ENCODE assay signal across 22 cellular contexts in the genomic region with DNA sequence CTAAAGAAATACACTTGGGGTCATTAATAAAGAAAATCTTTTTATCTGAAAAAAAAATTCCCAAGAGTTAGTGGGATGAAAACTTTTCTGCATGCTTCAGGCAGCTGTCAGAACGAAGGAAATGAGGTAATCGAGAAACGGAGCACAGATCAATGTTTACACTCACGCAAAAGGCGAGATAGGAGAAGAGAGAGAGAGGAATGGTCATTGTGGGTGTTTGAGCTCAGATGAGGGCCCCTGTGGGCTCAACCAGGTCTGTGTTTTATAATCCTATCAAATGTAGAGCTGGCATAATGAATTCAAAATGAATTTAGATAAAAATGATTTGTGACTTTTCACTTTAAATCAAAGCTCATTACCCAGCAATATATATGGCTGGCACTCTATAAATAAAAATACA. TPM values are rescaled to one million over a fixed set of nuclear protein-coding genes. Genes with fewer than 3 reads are reported as not detected.
DNase-seq lines count a peak whose midpoint lies in the region; ATAC-seq and TF ChIP-seq lines count a peak whose summit lies in the region.
"Had no signal": no experiment of that assay in that cellular context is flagged by ENCODE, and none has a peak within 500 bp of the region (broad histone marks: within the 10 kb centered on the region; RNA-seq: fewer than 3 reads in every experiment).

No MANE protein-coding gene starts in this region.

- H3K36me3 Mint-ChIP-seq in WTC11 = no peaks in the 10 kb centered on the region

- POLR2A ChIA-PET in PC-9 (lab: Charles Lee; ENCODE audit: unreplicated experiment) = no interaction called here
- POLR2A ChIA-PET in WTC11 (lab: Charles Lee) = interaction anchor here (0.8 kb wide), 1 partner anchor 34 kb away, joined by 4 read pairs; no protein-coding TSS in a partner anchor

- no peaks in the 10 kb centered on the region for H3K9me2 ChIP-seq in PC-9 (ENCODE audit: insufficient read depth)

- H3K9me3 Mint-ChIP-seq in WTC11 = peaks cover 3% of the 10 kb centered on the region; the same call in 1 of the 2 replicates
- H3K9me3 Mint-ChIP-seq: activated CD4-positive, alpha-beta T cell treated with anti-CD3 and anti-CD28 coated beads, Interleukin-2, amount 10 ng/mL, durations not matched to agents 24 days and 14 days; CD4-positive, alpha-beta T cell had no signal

- H2AFZ ChIP-seq in PC-9 = no peak overlapping the region

- H3K27me3 ChIP-seq in BLaER1 = no peaks in the 10 kb centered on the region
- 0 out of 2 replicates have a peak, but pooled peaks cover 6% of the 10 kb centered on the region for H3K27me3 ChIP-seq in PC-9 (ENCODE audit: insufficient read depth, low read depth)
- H3K27me3 ChIP-seq: testis had no signal

- CTCF ChIA-PET in PC-9 (lab: Charles Lee) = no interaction called here
- CTCF ChIA-PET in WTC11 (lab: Charles Lee) = interaction anchor here (1.4 kb wide), 1 partner anchor 195 kb away, joined by 3 read pairs; no protein-coding TSS in a partner anchor

- H3K4me1 ChIP-seq in BLaER1 (peaks cover 8% of the 10 kb centered on the region; the same call in 1 of the 2 replicates), PC-9 (replicated peaks; ENCODE audit: insufficient read depth) (no peaks in the 10 kb centered on the region)
- H3K4me1 ChIP-seq: testis had no signal

- H3K4me3 ChIP-seq in BLaER1 (no peak overlapping the region), PC-9 (no peak overlapping the region), fibroblast of mammary gland (ENCODE audit: control insufficient read depth, low read depth, low read length) (peak overlapping the region; percentile 21)
- H3K4me3 ChIP-seq: testis had no signal

- H3K9me3 ChIP-seq in BLaER1 (no peaks in the 10 kb centered on the region), PC-9 (ENCODE audit: insufficient read depth, low read depth) (no peaks in the 10 kb centered on the region)
- H3K9me3 ChIP-seq: testis had no signal

- no peak for DNase-seq in PC-9
- no peak for DNase-seq in fibroblast of mammary gland (ENCODE audit: low read depth)
- DNase-seq in omental fat pad (ENCODE audit: low spot score) = no peak
- no peak for DNase-seq in stimulated activated CD4-positive, alpha-beta T cell treated with anti-CD3 and anti-CD28 coated beads, Interleukin-4, amount 100 ng/mL, for 1 hour
- DNase-seq in T-helper 1 cell = no peak
- no peak for DNase-seq in WTC11 (ENCODE audit: low spot score)
- DNase-seq in GM13976 (ENCODE audit: low spot score) = no peak
- DNase-seq: activated CD4-positive, alpha-beta T cell treated with anti-CD3 and anti-CD28 coated beads, Interleukin-2, amount 10 ng/mL, durations not matched to agents 24 days and 14 days; activated CD8-positive, alpha-beta memory T cell treated with anti-CD3 and anti-CD28 coated beads, Interleukin-2, amount 50 U/mL, for 48 hours; activated gamma-delta T cell treated with Interleukin-2 at 50 U/mL for 16 hours; aorta; CD4-positive, alpha-beta T cell; DMS53; GOT3; MM.1S; NCI-H187 treated with DMSO at 0.1 percent for 48 hours; posterior cingulate gyrus; RPMI8226; testis had no signal

- no peak overlapping the region for H3K27ac Mint-ChIP-seq in WTC11
- H3K27ac Mint-ChIP-seq: activated CD4-positive, alpha-beta T cell treated with anti-CD3 and anti-CD28 coated beads, Interleukin-2, amount 10 ng/mL, durations not matched to agents 24 days and 14 days; CD4-positive, alpha-beta T cell had no signal

- ATAC-seq in omental fat pad (ENCODE audit: low FRiP score) (peak; percentile 65), WTC11 (no peak)

- H4K20me1 ChIP-seq in BLaER1 = no peaks in the 10 kb centered on the region
- no peaks in the 10 kb centered on the region for H4K20me1 ChIP-seq in PC-9 (ENCODE audit: insufficient read depth)

- H3K79me2 ChIP-seq in PC-9 (ENCODE audit: low read depth) = no peaks in the 10 kb centered on the region

- H3F3A ChIP-seq in PC-9 (ENCODE audit: insufficient read depth, low read depth) = no peaks in the 10 kb centered on the region

- H3K4me1 Mint-ChIP-seq in WTC11 = peaks cover 4% of the 10 kb centered on the region; the same call in 1 of the 2 replicates
- H3K4me1 Mint-ChIP-seq: activated CD4-positive, alpha-beta T cell treated with anti-CD3 and anti-CD28 coated beads, Interleukin-2, amount 10 ng/mL, durations not matched to agents 24 days and 14 days had no signal

- intact Hi-C loops in PC-9 (cut with micrococcal nuclease; ENCODE audit: unreplicated experiment) = no loop called here

- H3K27ac ChIP-seq in BLaER1 (no peak overlapping the region), PC-9 (no peak overlapping the region)
- H3K27ac ChIP-seq: testis had no signal

- BruUV-seq in PC-9 (replicated peaks; lab: Mats Ljungman, UMichigan) = no TSS peak

- in situ Hi-C loops in GM13976 (cut with MboI; ENCODE audit: low sequenced_read_pairs, unreplicated experiment) = loop anchor here (10.0 to 25.0 kb wide), 2 partner anchors 298 to 496 kb away; no protein-coding TSS in a partner anchor

- H3K4me2 ChIP-seq in BLaER1 (peak overlapping the region; percentile 32), PC-9 (peak overlapping the region; percentile 27; the same call in 1 of the 2 replicates)

- no peak overlapping the region for H3K4me3 Mint-ChIP-seq in WTC11
- H3K4me3 Mint-ChIP-seq: activated CD4-positive, alpha-beta T cell treated with anti-CD3 and anti-CD28 coated beads, Interleukin-2, amount 10 ng/mL, durations not matched to agents 24 days and 14 days; CD4-positive, alpha-beta T cell had no signal

- H3K36me3 ChIP-seq in BLaER1 (no peaks in the 10 kb centered on the region), PC-9 (ENCODE audit: low read depth) (no peaks in the 10 kb centered on the region)

- H3K9ac ChIP-seq in BLaER1 = no peak overlapping the region

- TF ChIP-seq CTCF in PC-9 (conservative IDR thresholded peaks at IDR 0.05) (no peak), fibroblast of mammary gland (conservative IDR thresholded peaks at IDR 0.05; ENCODE audit: control insufficient read depth, insufficient read depth, low read depth, low read length) (no peak), omental fat pad (IDR thresholded peaks at IDR 0.05) (no peak), WTC11 (IDR thresholded peaks at IDR 0.05) (no peak), GM13976 (IDR thresholded peaks at IDR 0.05; ENCODE audit: borderline replicate concordance, control extremely low read depth, extremely low read depth, insufficient read depth, missing control alignments) (no peak)

- H3K27me3 Mint-ChIP-seq in WTC11 (ENCODE audit: low read depth) = no peaks in the 10 kb centered on the region

TF ChIP-seq in WTC11, 78 proteins besides CTCF, POLR2A, EP300 and RAD21 (continues in another document):
- TF ChIP-seq, protein P1, sequence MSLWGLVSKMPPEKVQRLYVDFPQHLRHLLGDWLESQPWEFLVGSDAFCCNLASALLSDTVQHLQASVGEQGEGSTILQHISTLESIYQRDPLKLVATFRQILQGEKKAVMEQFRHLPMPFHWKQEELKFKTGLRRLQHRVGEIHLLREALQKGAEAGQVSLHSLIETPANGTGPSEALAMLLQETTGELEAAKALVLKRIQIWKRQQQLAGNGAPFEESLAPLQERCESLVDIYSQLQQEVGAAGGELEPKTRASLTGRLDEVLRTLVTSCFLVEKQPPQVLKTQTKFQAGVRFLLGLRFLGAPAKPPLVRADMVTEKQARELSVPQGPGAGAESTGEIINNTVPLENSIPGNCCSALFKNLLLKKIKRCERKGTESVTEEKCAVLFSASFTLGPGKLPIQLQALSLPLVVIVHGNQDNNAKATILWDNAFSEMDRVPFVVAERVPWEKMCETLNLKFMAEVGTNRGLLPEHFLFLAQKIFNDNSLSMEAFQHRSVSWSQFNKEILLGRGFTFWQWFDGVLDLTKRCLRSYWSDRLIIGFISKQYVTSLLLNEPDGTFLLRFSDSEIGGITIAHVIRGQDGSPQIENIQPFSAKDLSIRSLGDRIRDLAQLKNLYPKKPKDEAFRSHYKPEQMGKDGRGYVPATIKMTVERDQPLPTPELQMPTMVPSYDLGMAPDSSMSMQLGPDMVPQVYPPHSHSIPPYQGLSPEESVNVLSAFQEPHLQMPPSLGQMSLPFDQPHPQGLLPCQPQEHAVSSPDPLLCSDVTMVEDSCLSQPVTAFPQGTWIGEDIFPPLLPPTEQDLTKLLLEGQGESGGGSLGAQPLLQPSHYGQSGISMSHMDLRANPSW (CRISPR knock-in tag; conservative IDR thresholded peaks at IDR 0.05; ENCODE audit: low read depth) = no peak
- TF ChIP-seq JUN (CRISPR knock-in tag; IDR thresholded peaks at IDR 0.05) = no peak
- no peak for TF ChIP-seq EMX1 (CRISPR knock-in tag; IDR thresholded peaks at IDR 0.05)
- TF ChIP-seq, protein P2, sequence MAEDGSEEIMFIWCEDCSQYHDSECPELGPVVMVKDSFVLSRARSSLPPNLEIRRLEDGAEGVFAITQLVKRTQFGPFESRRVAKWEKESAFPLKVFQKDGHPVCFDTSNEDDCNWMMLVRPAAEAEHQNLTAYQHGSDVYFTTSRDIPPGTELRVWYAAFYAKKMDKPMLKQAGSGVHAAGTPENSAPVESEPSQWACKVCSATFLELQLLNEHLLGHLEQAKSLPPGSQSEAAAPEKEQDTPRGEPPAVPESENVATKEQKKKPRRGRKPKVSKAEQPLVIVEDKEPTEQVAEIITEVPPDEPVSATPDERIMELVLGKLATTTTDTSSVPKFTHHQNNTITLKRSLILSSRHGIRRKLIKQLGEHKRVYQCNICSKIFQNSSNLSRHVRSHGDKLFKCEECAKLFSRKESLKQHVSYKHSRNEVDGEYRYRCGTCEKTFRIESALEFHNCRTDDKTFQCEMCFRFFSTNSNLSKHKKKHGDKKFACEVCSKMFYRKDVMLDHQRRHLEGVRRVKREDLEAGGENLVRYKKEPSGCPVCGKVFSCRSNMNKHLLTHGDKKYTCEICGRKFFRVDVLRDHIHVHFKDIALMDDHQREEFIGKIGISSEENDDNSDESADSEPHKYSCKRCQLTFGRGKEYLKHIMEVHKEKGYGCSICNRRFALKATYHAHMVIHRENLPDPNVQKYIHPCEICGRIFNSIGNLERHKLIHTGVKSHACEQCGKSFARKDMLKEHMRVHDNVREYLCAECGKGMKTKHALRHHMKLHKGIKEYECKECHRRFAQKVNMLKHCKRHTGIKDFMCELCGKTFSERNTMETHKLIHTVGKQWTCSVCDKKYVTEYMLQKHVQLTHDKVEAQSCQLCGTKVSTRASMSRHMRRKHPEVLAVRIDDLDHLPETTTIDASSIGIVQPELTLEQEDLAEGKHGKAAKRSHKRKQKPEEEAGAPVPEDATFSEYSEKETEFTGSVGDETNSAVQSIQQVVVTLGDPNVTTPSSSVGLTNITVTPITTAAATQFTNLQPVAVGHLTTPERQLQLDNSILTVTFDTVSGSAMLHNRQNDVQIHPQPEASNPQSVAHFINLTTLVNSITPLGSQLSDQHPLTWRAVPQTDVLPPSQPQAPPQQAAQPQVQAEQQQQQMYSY (CRISPR knock-in tag; IDR thresholded peaks at IDR 0.05) = no peak

RNA-seq across cellular contexts. Expression of a gene that starts 6.3 kb away (rescaled TPM):
- not detected in 2 replicates for total RNA-seq in PC-9 (2021)
- under 1 TPM in 1 of 4 donors, not detected in 3; 0.63 TPM for total RNA-seq in omental fat pad
- total RNA-seq in WTC11 (2021) = not detected in 3 replicates
- total RNA-seq: A673; activated CD4-positive, alpha-beta T cell treated with anti-CD3 and anti-CD28 coated beads, Interleukin-2, amount 10 ng/mL, durations not matched to agents 24 days and 14 days; aorta; CD4-positive, alpha-beta T cell; myocyte had no signal
